Comparison of ENCODE assay signal across 14 cellular contexts in the genomic region with DNA sequence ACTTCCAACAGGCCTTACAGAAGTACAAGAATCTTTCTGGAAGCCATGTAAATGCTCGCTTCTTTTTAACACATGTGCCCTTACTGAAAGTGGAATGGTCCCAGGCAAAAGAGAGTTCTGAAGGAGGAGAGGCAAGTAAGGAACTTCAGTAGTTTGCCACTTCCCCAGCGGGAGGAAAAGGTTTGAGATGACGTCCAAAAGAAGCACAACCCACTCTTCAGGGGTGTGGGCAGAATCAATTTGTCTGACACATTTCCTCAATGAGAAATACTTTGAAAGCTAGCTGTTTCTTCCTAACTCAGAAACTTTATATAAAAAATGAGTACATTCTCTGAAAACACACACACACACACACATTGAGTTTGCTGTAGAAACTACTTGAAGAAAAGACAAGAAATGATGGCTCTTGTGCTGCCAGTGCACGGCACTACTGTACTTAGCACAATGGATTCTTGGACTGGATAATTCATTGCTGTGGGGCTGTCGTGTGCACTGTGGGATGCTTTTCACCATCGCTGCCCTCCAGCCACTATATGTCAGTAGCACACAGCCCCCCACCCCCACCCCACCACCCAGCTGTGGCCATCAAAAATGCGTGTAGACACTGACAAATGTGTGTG.
DNase-seq lines count a peak whose midpoint lies in the region; ATAC-seq lines count a peak whose summit lies in the region.
"Had no signal": no experiment of that assay in that cellular context is flagged by ENCODE, and none has a peak within 500 bp of the region (broad histone marks: within the 10 kb centered on the region; RNA-seq: fewer than 3 reads in every experiment).

No MANE protein-coding gene starts in this region.

- no peaks in the 10 kb centered on the region for H3K27me3 Mint-ChIP-seq in naive thymus-derived CD4-positive, alpha-beta T cell
- H3K27me3 Mint-ChIP-seq in stimulated activated naive CD8-positive, alpha-beta T cell treated with anti-CD3 and anti-CD28 coated beads, Interleukin-15, Interleukin-2, amounts not matched to agents 100 ng/mL and 50 ng/mL, for 24 hours, result no peaks in the 10 kb centered on the region

- H3K27me3 ChIP-seq in naive thymus-derived CD4-positive, alpha-beta T cell (ENCODE audit: control insufficient read depth in 2 of 2, insufficient read depth in 2 of 2, low read length in 2 of 2), result no peaks in the 10 kb centered on the region
- H3K27me3 ChIP-seq: body of pancreas had no signal

- peaks cover 0 to 29% of the 10 kb centered on the region in 2 donors for H3K4me1 ChIP-seq in naive thymus-derived CD4-positive, alpha-beta T cell (ENCODE audit: control insufficient read depth in 2 of 2, insufficient read depth in 2 of 2, low read length in 2 of 2)

- no peaks in the 10 kb centered on the region for H3K9me3 Mint-ChIP-seq in naive thymus-derived CD4-positive, alpha-beta T cell
- no peaks in the 10 kb centered on the region for H3K9me3 Mint-ChIP-seq in stimulated activated naive CD8-positive, alpha-beta T cell treated with anti-CD3 and anti-CD28 coated beads, Interleukin-15, Interleukin-2, amounts not matched to agents 100 ng/mL and 50 ng/mL, for 24 hours

- DNase-seq in activated CD4-positive, CD25-positive, alpha-beta regulatory T cell treated with anti-CD3 and anti-CD28 coated beads, Interleukin-2, amount 50 U/mL, for 72 hours, result no peak
- peak; percentile 44 to 55 for DNase-seq in activated T-cell treated with anti-CD3 and anti-CD28 coated beads, Interleukin-2, amount 50 U/mL, for 48 hours
- peak in 8 of 9 donors; percentile 28 to 66 (median 58) for DNase-seq in naive thymus-derived CD4-positive, alpha-beta T cell
- no peak for DNase-seq in NCI-H524 treated with DMSO at 0.1 percent for 48 hours (lab: John Stamatoyannopoulos, UW)
- DNase-seq: activated CD8-positive, alpha-beta memory T cell treated with anti-CD3 and anti-CD28 coated beads for 24 hours; body of pancreas; effector memory CD4-positive, alpha-beta T cell; kidney glomerular epithelial cell had no signal

- H3K9me3 ChIP-seq in naive thymus-derived CD4-positive, alpha-beta T cell (ENCODE audit: control insufficient read depth in 2 of 3, low read length in 3 of 3), result no peaks in the 10 kb centered on the region
- H3K9me3 ChIP-seq: body of pancreas, thoracic aorta had no signal

- no peak overlapping the region for H3K27ac ChIP-seq in naive thymus-derived CD4-positive, alpha-beta T cell (ENCODE audit: low read depth, low read length)
- H3K27ac ChIP-seq: body of pancreas, SK-N-MC, thoracic aorta had no signal

- H3K4me1 Mint-ChIP-seq in naive thymus-derived CD4-positive, alpha-beta T cell, result peaks cover 33 to 75% (median 60%) of the 10 kb centered on the region in 7 donors
- H3K4me1 Mint-ChIP-seq in stimulated activated naive CD8-positive, alpha-beta T cell treated with anti-CD3 and anti-CD28 coated beads, Interleukin-15, Interleukin-2, amounts not matched to agents 100 ng/mL and 50 ng/mL, for 24 hours (ENCODE audit: low read depth), result peaks cover 58% of the 10 kb centered on the region

- H3K36me3 Mint-ChIP-seq in naive thymus-derived CD4-positive, alpha-beta T cell, result peaks cover 3 to 41% (median 15%) of the 10 kb centered on the region in 5 donors
- peaks cover 20% of the 10 kb centered on the region for H3K36me3 Mint-ChIP-seq in stimulated activated naive CD8-positive, alpha-beta T cell treated with anti-CD3 and anti-CD28 coated beads, Interleukin-15, Interleukin-2, amounts not matched to agents 100 ng/mL and 50 ng/mL, for 24 hours (ENCODE audit: low read depth)

- POLR2A ChIA-PET in naive thymus-derived CD4-positive, alpha-beta T cell (lab: Charles Lee), result interaction anchor here (0.6 to 0.9 kb wide), 2 partner anchors 12 to 68 kb away, joined by 3 to 4 read pairs; no protein-coding TSS in a partner anchor

- intact Hi-C loops in naive thymus-derived CD4-positive, alpha-beta T cell (cut with micrococcal nuclease), result loop anchor here (2.0 to 5.0 kb wide), 2 partner anchors 47 to 62 kb away; no protein-coding TSS in a partner anchor

- H3K4me3 Mint-ChIP-seq in naive thymus-derived CD4-positive, alpha-beta T cell, result peak overlapping the region; percentile 6 to 60 (median 40)
- peak overlapping the region; percentile 50 for H3K4me3 Mint-ChIP-seq in stimulated activated naive CD8-positive, alpha-beta T cell treated with anti-CD3 and anti-CD28 coated beads, Interleukin-15, Interleukin-2, amounts not matched to agents 100 ng/mL and 50 ng/mL, for 24 hours

- peak overlapping the region in 8 of 9 donors; percentile 35 to 92 (median 75) for H3K27ac Mint-ChIP-seq in naive thymus-derived CD4-positive, alpha-beta T cell
- H3K27ac Mint-ChIP-seq in stimulated activated naive CD8-positive, alpha-beta T cell treated with anti-CD3 and anti-CD28 coated beads, Interleukin-15, Interleukin-2, amounts not matched to agents 100 ng/mL and 50 ng/mL, for 24 hours, result peak overlapping the region; percentile 73

- H3K4me3 ChIP-seq in naive thymus-derived CD4-positive, alpha-beta T cell (ENCODE audit: low read length), result no peak overlapping the region
- H3K4me3 ChIP-seq: body of pancreas, SK-N-MC, thoracic aorta had no signal

- CTCF ChIA-PET in naive thymus-derived CD4-positive, alpha-beta T cell (lab: Charles Lee), result no interaction called here

- H3K36me3 ChIP-seq in naive thymus-derived CD4-positive, alpha-beta T cell (ENCODE audit: control insufficient read depth in 2 of 3, insufficient read depth in 3 of 3, low read length in 3 of 3), result peaks cover 0 to 13% (median 0%) of the 10 kb centered on the region in 3 experiments
- H3K36me3 ChIP-seq: thoracic aorta had no signal

- ATAC-seq in activated CD4-positive, CD25-positive, alpha-beta regulatory T cell treated with anti-CD3 and anti-CD28 coated beads, Interleukin-2, amount 50 U/mL, for 24 hours, result peak; percentile 82 to 85
- ATAC-seq in naive thymus-derived CD4-positive, alpha-beta T cell, result peak; percentile 77
- ATAC-seq in HG02970 (IDR thresholded peaks at IDR 0.05; ENCODE audit: low FRiP score, unreplicated experiment) (no peak), esophagus mucosa (no peak)
- ATAC-seq: body of pancreas had no signal

Comparison
In these comparisons a context has a peak if more than half of its experiments do, and no peak if none do; other contexts are left out.
1. ATAC-seq: peak in activated CD4-positive, CD25-positive, alpha-beta regulatory T cell treated with anti-CD3 and anti-CD28 coated beads, Interleukin-2, amount 50 U/mL, for 24 hours (2 of 2) and naive thymus-derived CD4-positive, alpha-beta T cell (single experiment); none in HG02970 (single experiment) and esophagus mucosa (single experiment).
2. DNase-seq: peak in activated T-cell treated with anti-CD3 and anti-CD28 coated beads, Interleukin-2, amount 50 U/mL, for 48 hours (2 of 2) and naive thymus-derived CD4-positive, alpha-beta T cell (8 of 9); none in activated CD4-positive, CD25-positive, alpha-beta regulatory T cell treated with anti-CD3 and anti-CD28 coated beads, Interleukin-2, amount 50 U/mL, for 72 hours (single experiment) and NCI-H524 treated with DMSO at 0.1 percent for 48 hours (single experiment).